In the genomic region with DNA sequence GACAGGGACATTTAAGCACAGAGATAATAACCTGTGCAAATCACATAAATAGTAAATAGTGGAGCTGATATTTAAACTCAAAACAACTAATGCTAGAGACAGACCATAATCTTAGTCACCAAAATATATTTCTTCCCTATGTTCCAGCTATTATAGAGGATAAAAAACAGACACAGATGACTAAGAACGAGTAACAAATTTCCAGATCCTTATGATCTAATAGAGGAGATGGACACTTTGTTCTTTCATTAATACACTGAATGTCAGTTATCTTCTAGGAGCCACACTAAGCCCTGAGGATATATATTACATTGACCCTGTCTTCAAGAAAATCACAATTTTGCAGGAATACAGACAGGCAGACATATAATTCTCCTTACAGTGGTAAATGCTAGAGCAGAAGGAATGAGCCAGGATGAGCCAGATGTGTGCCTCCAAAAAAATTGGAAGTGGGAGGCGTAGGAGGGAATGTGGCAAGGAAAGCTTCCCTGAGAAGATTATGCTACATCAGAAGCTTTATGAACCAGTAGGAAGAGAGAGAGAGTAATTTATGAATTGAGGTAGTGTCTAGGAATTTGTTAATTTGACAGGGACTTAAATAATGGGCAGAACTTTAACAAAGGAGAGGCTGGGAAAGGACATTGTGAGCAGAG, we compare ENCODE assay signal across 14 cellular contexts.
"Had no signal": no experiment of that assay in that cellular context is flagged by ENCODE, and none has a peak within 500 bp of the region (broad histone marks: within the 10 kb centered on the region; RNA-seq: fewer than 3 reads in every experiment).

No MANE protein-coding gene starts in this region.

- H3K9me3 ChIP-seq: neutrophil, stomach had no signal

- H3K79me2 ChIP-seq: hepatocyte had no signal

- DNase-seq: effector CD4-positive, alpha-beta T cell; endodermal cell; erythroblast; kidney glomerular epithelial cell; naive thymus-derived CD4-positive, alpha-beta T cell; small intestine; stimulated activated CD4-positive, alpha-beta T cell treated with anti-CD3 and anti-CD28 coated beads, Interleukin-12 subunit alpha, Interleukin-12 subunit beta, amount 100 ng/mL, for 4 hours; stimulated activated naive CD4-positive, alpha-beta T cell; stomach; substantia nigra had no signal

- H2AFZ ChIP-seq: hepatocyte had no signal

- H3K27me3 ChIP-seq: hepatocyte, neutrophil, stomach had no signal

- H3K4me3 ChIP-seq: coronary artery, hepatocyte, stomach had no signal

- H3K36me3 ChIP-seq: neutrophil, stomach had no signal

- ATAC-seq: naive thymus-derived CD4-positive, alpha-beta T cell; sciatic nerve had no signal

- H3K27ac ChIP-seq: coronary artery, hepatocyte, neutrophil, stomach had no signal

- H3K4me2 ChIP-seq: hepatocyte had no signal

- H3K4me1 ChIP-seq: stomach had no signal
